9 cellular contexts compared by ENCODE assay signal in genomic region chr1:28199328-28200233, GRCh38. TPM values are rescaled to one million over a fixed set of nuclear protein-coding genes. Genes with fewer than 3 reads are reported as not detected.
DNase-seq lines count a peak whose midpoint lies in the region; ATAC-seq and TF ChIP-seq lines count a peak whose summit lies in the region.
"Had no signal": no experiment of that assay in that cellular context is flagged by ENCODE, and none has a peak within 500 bp of the region (broad histone marks: within the 10 kb centered on the region; RNA-seq: fewer than 3 reads in every experiment).

No MANE protein-coding gene starts in this region.

- no peaks in the 10 kb centered on the region for H3K9me3 Mint-ChIP-seq in glutamatergic neuron (ENCODE audit: unreplicated experiment)
- no peaks in the 10 kb centered on the region for H3K9me3 Mint-ChIP-seq in GM23338

- H3K4me3 Mint-ChIP-seq in glutamatergic neuron (ENCODE audit: unreplicated experiment) (no peak overlapping the region), GM23338 (no peak overlapping the region)

- H3F3A ChIP-seq in GM23338 (replicated peaks; ENCODE audit: low read depth) = peaks cover 21% of the 10 kb centered on the region; the same call in 1 of the 2 replicates

- in situ Hi-C loops in GM13976 (cut with MboI; ENCODE audit: low sequenced_read_pairs, unreplicated experiment) = loop anchor here (5.0 kb wide), 1 partner anchor 107 kb away; no protein-coding TSS in a partner anchor

- no peak overlapping the region for H3K4me2 ChIP-seq in GM23338

- peaks cover 2% of the 10 kb centered on the region; the same call in 1 of the 2 replicates for H4K20me1 ChIP-seq in GM23338 (replicated peaks; ENCODE audit: insufficient read depth)

- no peaks in the 10 kb centered on the region for H3K36me3 Mint-ChIP-seq in glutamatergic neuron (ENCODE audit: unreplicated experiment)
- H3K36me3 Mint-ChIP-seq in GM23338 (ENCODE audit: low read depth) = peaks cover 56% of the 10 kb centered on the region

- no peaks in the 10 kb centered on the region for H3K27me3 ChIP-seq in GM23338 (ENCODE audit: insufficient read depth)
- H3K27me3 ChIP-seq: pancreas had no signal

- H3K79me2 ChIP-seq in GM23338 (replicated peaks; ENCODE audit: insufficient read depth) = no peaks in the 10 kb centered on the region

- H3K9me2 ChIP-seq in GM23338 (ENCODE audit: insufficient read depth) = no peaks in the 10 kb centered on the region

- H3K4me1 Mint-ChIP-seq in glutamatergic neuron (ENCODE audit: low read depth, unreplicated experiment) (no peaks in the 10 kb centered on the region), GM23338 (peaks cover 19% of the 10 kb centered on the region)

- DNase-seq in GM13976 (ENCODE audit: low spot score) (peak; percentile 86), glutamatergic neuron (no peak), 8988T (no peak), NCI-H524 (lab: John Stamatoyannopoulos, UW) (no peak), occipital lobe (lab: John Stamatoyannopoulos, UW) (no peak), GM23338 (ENCODE audit: low spot score) (no peak)
- peak; percentile 36 for DNase-seq in activated CD4-positive, CD25-positive, alpha-beta regulatory T cell treated with anti-CD3 and anti-CD28 coated beads, Interleukin-2, amount 50 U/mL, for 16 hours (ENCODE audit: low read depth, low spot score)
- DNase-seq: pancreas had no signal

- H3K27ac ChIP-seq in GM23338 (ENCODE audit: low read depth) = no peak overlapping the region
- H3K27ac ChIP-seq: pancreas had no signal

- peak; percentile 81 for ATAC-seq in HG02678 (IDR thresholded peaks at IDR 0.05; ENCODE audit: unreplicated experiment)
- no peak for ATAC-seq in GM23338

- H3K4me1 ChIP-seq in GM23338 (ENCODE audit: insufficient read depth) = peaks cover 24% of the 10 kb centered on the region
- H3K4me1 ChIP-seq: pancreas had no signal

- H3K27me3 Mint-ChIP-seq in glutamatergic neuron (ENCODE audit: unreplicated experiment) (peaks cover 2% of the 10 kb centered on the region), GM23338 (ENCODE audit: insufficient read depth, low read depth, poor library complexity) (peaks cover 10% of the 10 kb centered on the region)

- no peak overlapping the region for H3K4me3 ChIP-seq in GM23338
- H3K4me3 ChIP-seq: pancreas had no signal

- H3K27ac Mint-ChIP-seq in glutamatergic neuron (ENCODE audit: unreplicated experiment) (peak overlapping the region; percentile 59), GM23338 (no peak overlapping the region)

- peaks cover 38% of the 10 kb centered on the region for H3K36me3 ChIP-seq in GM23338 (ENCODE audit: insufficient read depth)

- no peak overlapping the region for H2AFZ ChIP-seq in GM23338

- TF ChIP-seq CTCF in GM13976 (IDR thresholded peaks at IDR 0.05; ENCODE audit: borderline replicate concordance, control extremely low read depth, extremely low read depth, insufficient read depth, missing control alignments) = no peak
- no peak for TF ChIP-seq CTCF in glutamatergic neuron (IDR thresholded peaks at IDR 0.05; ENCODE audit: partially characterized antibody, unreplicated experiment)
- TF ChIP-seq CTCF in GM23338 (conservative IDR thresholded peaks at IDR 0.05; ENCODE audit: low read depth in 2 of 2) = no peak

TF ChIP-seq in GM23338, 12 proteins besides CTCF, POLR2A, EP300 and RAD21 (continues in another document):
- TF ChIP-seq JUNB (IDR thresholded peaks at IDR 0.05; ENCODE audit: unreplicated experiment) = no peak
- no peak for TF ChIP-seq STAT1 (IDR thresholded peaks at IDR 0.05; ENCODE audit: unreplicated experiment)
- TF ChIP-seq ZNF114 (CRISPR knock-in tag; IDR thresholded peaks at IDR 0.05) = no peak
- no peak for TF ChIP-seq POLR2AphosphoS5 (IDR thresholded peaks at IDR 0.05; ENCODE audit: low read depth)
- TF ChIP-seq EZH2phosphoT487 (IDR thresholded peaks at IDR 0.05; ENCODE audit: unreplicated experiment) = no peak
- TF ChIP-seq REST (IDR thresholded peaks at IDR 0.05; ENCODE audit: unreplicated experiment) = no peak

RNA-seq across cellular contexts. Expression of gene PTAFR, which starts 23.1 kb away (rescaled TPM):
- total RNA-seq in glutamatergic neuron (ENCODE audit: unreplicated experiment) (0.54 TPM), occipital lobe (4.7 TPM)
- 0.27 and 0.76 TPM in 2 replicates for total RNA-seq in GM23338 (2014; rRNA removed; shearing (Covaris generic))
- polyA plus RNA-seq in GM23338 (2016; fragmentation: Nextera tagmentation; extraction: Ambion mirVana) = 0.29 and 0.49 TPM in 2 replicates

RNA-seq across cellular contexts. Expression of gene DNAJC8, which starts 33.2 kb away (rescaled TPM):
- total RNA-seq in glutamatergic neuron (ENCODE audit: unreplicated experiment) (82.8 TPM), occipital lobe (36.7 TPM)
- 67.3 and 71.0 TPM in 2 replicates for total RNA-seq in GM23338 (2014; rRNA removed; shearing (Covaris generic))
- polyA plus RNA-seq in GM23338 (2016; fragmentation: Nextera tagmentation; extraction: Ambion mirVana) = 208 and 210 TPM in 2 replicates

RNA-seq across cellular contexts. Expression of gene ATP5IF1, which starts 36.3 kb away (rescaled TPM):
- 110 TPM for total RNA-seq in glutamatergic neuron (ENCODE audit: unreplicated experiment)
- 34.5 TPM for total RNA-seq in occipital lobe
- 230 and 282 TPM in 2 replicates for total RNA-seq in GM23338 (2014; rRNA removed; shearing (Covaris generic))
- polyA plus RNA-seq in GM23338 (2016; fragmentation: Nextera tagmentation; extraction: Ambion mirVana) = 1,325 and 1,405 TPM in 2 replicates

RNA-seq across cellular contexts. Expression of gene SESN2, which starts 59.7 kb away (rescaled TPM):
- total RNA-seq in glutamatergic neuron (ENCODE audit: unreplicated experiment) (57.2 TPM), occipital lobe (5.1 TPM)
- 43.6 and 52.1 TPM in 2 replicates for total RNA-seq in GM23338 (2014; rRNA removed; shearing (Covaris generic))
- polyA plus RNA-seq in GM23338 (2016; fragmentation: Nextera tagmentation; extraction: Ambion mirVana) = 20.8 and 22.8 TPM in 2 replicates

Comparison
In these comparisons a context has a peak if more than half of its experiments do, and no peak if none do; other contexts are left out.
1. DNase-seq: peak in GM13976 (single experiment) and activated CD4-positive, CD25-positive, alpha-beta regulatory T cell treated with anti-CD3 and anti-CD28 coated beads, Interleukin-2, amount 50 U/mL, for 16 hours (single experiment); none in glutamatergic neuron (single experiment), 8988T (single experiment), NCI-H524 (0 of 2), occipital lobe (single experiment) and GM23338 (single experiment).